1 cellular context compared by ENCODE assay signal in genomic region chr7:87152112-87152896, GRCh38.
A peak's percentile ranks its signal among the peaks of the same experiment; 100 is the strongest.
TF ChIP-seq lines count a peak whose summit lies in the region.

Gene DMTF1, plus strand, starts transcription at chr7:87152453. Its CDS starts 12,489 bp downstream, at chr7:87164942.

TF ChIP-seq in K562, 482 proteins besides CTCF, POLR2A, EP300 and RAD21 (continued from another document):
- peak; percentile 90 for TF ChIP-seq ZBTB12 (CRISPR knock-in tag; IDR thresholded peaks at IDR 0.05)
- no peak for TF ChIP-seq SMAD2 (IDR thresholded peaks at IDR 0.05; ENCODE audit: low read depth, low read length)
- peak; percentile 92 for TF ChIP-seq CEBPB (tag; IDR thresholded peaks at IDR 0.05)
- 0 out of 2 replicates have a peak, but pooled peaks have one; percentile 38 for TF ChIP-seq TEAD2 (tag; IDR thresholded peaks at IDR 0.05)
- no peak for TF ChIP-seq FOSL1 (tag; conservative IDR thresholded peaks at IDR 0.05)
- TF ChIP-seq ZBTB2 (IDR thresholded peaks at IDR 0.05) = peak; percentile 72; the same call in 1 of the 2 replicates
- TF ChIP-seq NFXL1 (CRISPR knock-in tag; IDR thresholded peaks at IDR 0.05) = no peak
- no peak for TF ChIP-seq BRCA1 (IDR thresholded peaks at IDR 0.05)
- TF ChIP-seq BRCA1 (CRISPR knock-in tag; IDR thresholded peaks at IDR 0.05) = no peak
- no peak for TF ChIP-seq CAMTA2 (CRISPR knock-in tag; conservative IDR thresholded peaks at IDR 0.05)
- peak; percentile 75 for TF ChIP-seq L3MBTL2 (IDR thresholded peaks at IDR 0.05)
- TF ChIP-seq RBBP5 (IDR thresholded peaks at IDR 0.05; ENCODE audit: borderline replicate concordance, insufficient read depth, low read length, poor library complexity, severe bottlenecking) = peak; percentile 98
- TF ChIP-seq MED1 (CRISPR knock-in tag; IDR thresholded peaks at IDR 0.05; ENCODE audit: borderline replicate concordance) = no peak
- TF ChIP-seq ESRRA (IDR thresholded peaks at IDR 0.05; ENCODE audit: borderline replicate concordance, low read depth) = peak; percentile 51; the same call in 1 of the 2 replicates
- peak; percentile 83 for TF ChIP-seq SMAD4 (CRISPR knock-in tag; conservative IDR thresholded peaks at IDR 0.05)
- TF ChIP-seq CBFA2T3 (IDR thresholded peaks at IDR 0.05) = peak; percentile 37; the same call in 1 of the 2 replicates
- no peak for TF ChIP-seq ID3 (CRISPR knock-in tag; IDR thresholded peaks at IDR 0.05)
- no peak for TF ChIP-seq ID3 (tag; IDR thresholded peaks at IDR 0.05)
- no peak for TF ChIP-seq MCM2 (IDR thresholded peaks at IDR 0.05; ENCODE audit: low read depth)
- no peak for TF ChIP-seq KLF10 (CRISPR knock-in tag; IDR thresholded peaks at IDR 0.05)
- TF ChIP-seq ZC3H11A (IDR thresholded peaks at IDR 0.05; ENCODE audit: low read depth, low read length) = no peak; the same call in 1 of the 2 replicates
- no peak for TF ChIP-seq ZNF121 (CRISPR knock-in tag; conservative IDR thresholded peaks at IDR 0.05)
- TF ChIP-seq RBM34 (IDR thresholded peaks at IDR 0.05; ENCODE audit: borderline replicate concordance, insufficient read depth, low read length) = no peak
- TF ChIP-seq CREB3L1 (IDR thresholded peaks at IDR 0.05; ENCODE audit: borderline replicate concordance, low read depth) = peak; percentile 95
- peak; percentile 60 for TF ChIP-seq NEUROD1 (IDR thresholded peaks at IDR 0.05; ENCODE audit: borderline replicate concordance, low read depth, low read length, partially characterized antibody)
- TF ChIP-seq ASH1L (IDR thresholded peaks at IDR 0.05; ENCODE audit: borderline replicate concordance, low read depth, partially characterized antibody) = peak; percentile 34
- no peak; the same call in 1 of the 2 replicates for TF ChIP-seq SPI1 (IDR thresholded peaks at IDR 0.05; ENCODE audit: borderline replicate concordance, low read depth, low read length)
- TF ChIP-seq ZNF57 (CRISPR knock-in tag; IDR thresholded peaks at IDR 0.05) = no peak
- peak; percentile 60 for TF ChIP-seq MEIS2 (IDR thresholded peaks at IDR 0.05; ENCODE audit: partially characterized antibody)
- no peak for TF ChIP-seq SIRT6 (IDR thresholded peaks at IDR 0.05; ENCODE audit: low read depth, low read length)
- peak; percentile 97 for TF ChIP-seq KLF16 (IDR thresholded peaks at IDR 0.05)
- no peak for TF ChIP-seq FOXM1 (IDR thresholded peaks at IDR 0.05; ENCODE audit: low read depth)
- TF ChIP-seq FOXM1 (CRISPR knock-in tag; IDR thresholded peaks at IDR 0.05; ENCODE audit: low read depth) = no peak
- TF ChIP-seq ETS2 (tag; IDR thresholded peaks at IDR 0.05; ENCODE audit: borderline replicate concordance, poor library complexity, severe bottlenecking) = no peak
- TF ChIP-seq PHTF2 (CRISPR knock-in tag; IDR thresholded peaks at IDR 0.05) = no peak
- TF ChIP-seq ZBTB26 (CRISPR knock-in tag; IDR thresholded peaks at IDR 0.05) = 0 out of 2 replicates have a peak, but pooled peaks have one; percentile 31
- TF ChIP-seq FOXK1 (CRISPR knock-in tag; IDR thresholded peaks at IDR 0.05; ENCODE audit: borderline replicate concordance) = 0 out of 2 replicates have a peak, but pooled peaks have one; percentile 75
- peak; percentile 63; the same call in 1 of the 2 replicates for TF ChIP-seq ARID2 (IDR thresholded peaks at IDR 0.05)
- TF ChIP-seq YY1 (IDR thresholded peaks at IDR 0.05; ENCODE audit: borderline replicate concordance in 1 of 3, control insufficient read depth in 1 of 3, extremely low read depth in 1 of 3, insufficient read depth in 3 of 3, insufficient read length in 1 of 3, insufficient replicate concordance in 2 of 3, low read depth in 1 of 3, low read length in 2 of 3) = peak; percentile 92 to 97 (median 96)
